Comparison of ENCODE assay signal across 10 cellular contexts in the genomic region with DNA sequence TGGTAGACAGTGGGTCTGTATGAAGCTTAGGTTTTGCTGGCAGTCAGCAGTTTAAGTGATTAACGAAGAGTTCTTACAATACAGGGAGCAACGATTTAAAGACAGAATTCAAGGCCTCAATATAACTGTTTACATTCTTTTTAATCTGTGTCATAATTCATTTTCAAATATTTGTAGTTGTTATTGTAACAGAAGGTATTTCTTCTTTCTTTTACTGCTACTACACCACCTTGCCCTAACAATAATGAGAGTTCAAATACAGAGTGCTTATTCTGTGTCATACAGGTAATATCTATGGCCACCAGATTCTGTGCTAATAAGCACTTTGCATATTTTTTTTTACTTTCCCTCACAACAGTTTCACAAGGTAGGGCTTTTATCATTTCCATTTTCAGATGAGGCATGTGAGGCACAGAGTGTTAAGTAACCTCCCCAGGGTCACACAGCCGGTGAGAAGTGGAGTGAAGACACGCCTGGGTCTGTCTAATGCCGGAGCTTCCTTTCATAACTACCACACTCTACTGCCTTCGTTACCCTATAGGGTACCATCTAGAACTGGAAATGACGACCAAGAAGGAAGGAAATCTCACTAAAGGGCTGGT.
DNase-seq lines count a peak whose midpoint lies in the region; ATAC-seq and TF ChIP-seq lines count a peak whose summit lies in the region.
"Had no signal": no experiment of that assay in that cellular context is flagged by ENCODE, and none has a peak within 500 bp of the region (broad histone marks: within the 10 kb centered on the region; RNA-seq: fewer than 3 reads in every experiment).

No MANE protein-coding gene starts in this region.

- H3K4me1 ChIP-seq in ovary (ENCODE audit: insufficient read depth), result peaks cover 28% of the 10 kb centered on the region
- no peaks in the 10 kb centered on the region for H3K4me1 ChIP-seq in SK-N-SH (ENCODE audit: control insufficient read depth in 1 of 2, insufficient read depth in 2 of 2, low read depth in 1 of 2, low read length in 1 of 2)

- CTCF ChIA-PET in SK-N-SH (lab: Yijun Ruan, JAX), result no interaction called here

- H3K36me3 Mint-ChIP-seq in T-helper 17 cell (ENCODE audit: low read depth), result no peaks in the 10 kb centered on the region
- no peaks in the 10 kb centered on the region for H3K36me3 Mint-ChIP-seq in type B pancreatic cell
- H3K36me3 Mint-ChIP-seq: activated naive CD8-positive, alpha-beta T cell treated with anti-CD3 and anti-CD28 coated beads for 36 hours had no signal

- no peak overlapping the region for H3K4me3 ChIP-seq in ovary
- H3K4me3 ChIP-seq in SK-N-SH (ENCODE audit: low read depth in 2 of 2, low read length in 1 of 2), result no peak overlapping the region
- H3K4me3 ChIP-seq: SK-N-MC had no signal

- H3K27ac ChIP-seq in ovary (peak overlapping the region; percentile 63 to 79), SK-N-SH (ENCODE audit: low read depth in 2 of 2, low read length in 1 of 2) (no peak overlapping the region)
- H3K27ac ChIP-seq: SK-N-MC had no signal

- H3K79me2 ChIP-seq in SK-N-SH (ENCODE audit: insufficient read depth), result no peaks in the 10 kb centered on the region

- TF ChIP-seq EP300 in ovary (IDR thresholded peaks at IDR 0.05), result no peak
- TF ChIP-seq EP300 in SK-N-SH (IDR thresholded peaks at IDR 0.05; ENCODE audit: borderline replicate concordance in 1 of 2, low read depth in 1 of 2, low read length in 1 of 2), result no peak

- no peaks in the 10 kb centered on the region for H3F3A ChIP-seq in SK-N-SH (replicated peaks; ENCODE audit: insufficient read depth)

- TF ChIP-seq POLR2A in ovary (IDR thresholded peaks at IDR 0.05), result no peak

- no peak for TF ChIP-seq RAD21 in SK-N-SH (IDR thresholded peaks at IDR 0.05; ENCODE audit: low read length)

- H3K4me3 Mint-ChIP-seq in T-helper 17 cell, result no peak overlapping the region
- no peak overlapping the region for H3K4me3 Mint-ChIP-seq in type B pancreatic cell
- H3K4me3 Mint-ChIP-seq: activated naive CD8-positive, alpha-beta T cell treated with anti-CD3 and anti-CD28 coated beads for 36 hours had no signal

- DNase-seq in ovary, result no peak
- no peak for DNase-seq in T-helper 17 cell
- no peak for DNase-seq in SK-N-SH
- DNase-seq in type B pancreatic cell (ENCODE audit: extremely low spot score, unreplicated experiment), result no peak
- no peak for DNase-seq in NCI-H1694 (lab: John Stamatoyannopoulos, UW)
- DNase-seq: activated naive CD8-positive, alpha-beta T cell treated with anti-CD3 and anti-CD28 coated beads for 36 hours had no signal

- H3K4me1 Mint-ChIP-seq in T-helper 17 cell, result peaks cover 8% of the 10 kb centered on the region
- peaks cover 11% of the 10 kb centered on the region for H3K4me1 Mint-ChIP-seq in type B pancreatic cell (ENCODE audit: unreplicated experiment)

- intact Hi-C loops in ovary (cut with DNase I), result loop anchor here in 1 of 4 donors (10.0 kb wide), 1 partner anchor 75 kb away; no protein-coding TSS in a partner anchor

- no peaks in the 10 kb centered on the region for H3K27me3 Mint-ChIP-seq in T-helper 17 cell
- H3K27me3 Mint-ChIP-seq in type B pancreatic cell, result no peaks in the 10 kb centered on the region
- H3K27me3 Mint-ChIP-seq: activated naive CD8-positive, alpha-beta T cell treated with anti-CD3 and anti-CD28 coated beads for 36 hours had no signal

- H3K9me3 Mint-ChIP-seq in type B pancreatic cell, result no peaks in the 10 kb centered on the region
- H3K9me3 Mint-ChIP-seq: activated naive CD8-positive, alpha-beta T cell treated with anti-CD3 and anti-CD28 coated beads for 36 hours had no signal

- H4K20me1 ChIP-seq in SK-N-SH (ENCODE audit: insufficient read depth), result no peaks in the 10 kb centered on the region

- ATAC-seq in GM18502 (IDR thresholded peaks at IDR 0.05; ENCODE audit: poor library complexity, unreplicated experiment), result peak; percentile 69
- peak; percentile 48 for ATAC-seq in GM21737 (IDR thresholded peaks at IDR 0.05; ENCODE audit: unreplicated experiment)
- peak; percentile 37 for ATAC-seq in HG03571 (IDR thresholded peaks at IDR 0.05; ENCODE audit: unreplicated experiment)
- no peak for ATAC-seq in T-helper 17 cell

- H3K36me3 ChIP-seq in ovary (no peaks in the 10 kb centered on the region), SK-N-SH (replicated peaks in 1 of 2; ENCODE audit: control insufficient read depth in 1 of 2, insufficient read depth in 2 of 2, low read length in 1 of 2) (no peaks in the 10 kb centered on the region)

- H3K9me3 ChIP-seq in ovary (no peaks in the 10 kb centered on the region), T-helper 17 cell (ENCODE audit: control insufficient read depth, low read length, poor library complexity, severe bottlenecking) (no peaks in the 10 kb centered on the region), SK-N-SH (no peaks in the 10 kb centered on the region)

- WGBS in ovary, 3 donors, result 51 to 55% (median 52%) methylated on average over 7 of the region's 7 CpGs
- 14% methylated on average over 7 of the region's 7 CpGs for WGBS in SK-N-SH (ENCODE audit: low lambda C conversion rate)

- H3K4me2 ChIP-seq in SK-N-SH, result no peak overlapping the region

- H3K9me2 ChIP-seq in SK-N-SH, result no peaks in the 10 kb centered on the region

- TF ChIP-seq CTCF in ovary (IDR thresholded peaks at IDR 0.05) (no peak), SK-N-SH (IDR thresholded peaks at IDR 0.05) (no peak), type B pancreatic cell (conservative IDR thresholded peaks at IDR 0.05) (no peak)

- POLR2A ChIA-PET in SK-N-SH (lab: Yijun Ruan, JAX), result no interaction called here

- H3K27ac Mint-ChIP-seq in T-helper 17 cell (no peak overlapping the region), type B pancreatic cell (no peak overlapping the region)
- H3K27ac Mint-ChIP-seq: activated naive CD8-positive, alpha-beta T cell treated with anti-CD3 and anti-CD28 coated beads for 36 hours had no signal

- no peak overlapping the region for H3K9ac ChIP-seq in SK-N-SH

- H3K27me3 ChIP-seq in ovary (no peaks in the 10 kb centered on the region), SK-N-SH (ENCODE audit: insufficient read depth) (peaks cover 15% of the 10 kb centered on the region; the same call in 1 of the 2 replicates)

- H2AFZ ChIP-seq in SK-N-SH (ENCODE audit: low read depth), result no peak overlapping the region

TF ChIP-seq in SK-N-SH, 30 proteins besides CTCF, POLR2A, EP300 and RAD21:
- TF ChIP-seq MXI1 (IDR thresholded peaks at IDR 0.05; ENCODE audit: low read depth, low read length), result no peak
- TF ChIP-seq ELF1 (IDR thresholded peaks at IDR 0.05), result no peak
- TF ChIP-seq EZH2phosphoT487 (IDR thresholded peaks at IDR 0.05; ENCODE audit: borderline replicate concordance, low read depth), result no peak
- no peak for TF ChIP-seq MEF2A (IDR thresholded peaks at IDR 0.05; ENCODE audit: borderline replicate concordance, low read depth)
- no peak for TF ChIP-seq RFX5 (IDR thresholded peaks at IDR 0.05; ENCODE audit: low read length)
- no peak for TF ChIP-seq TEAD4 (IDR thresholded peaks at IDR 0.05; ENCODE audit: borderline replicate concordance, insufficient read depth)
- TF ChIP-seq MAX (IDR thresholded peaks at IDR 0.05; ENCODE audit: low read depth), result no peak
- TF ChIP-seq RXRA (IDR thresholded peaks at IDR 0.05; ENCODE audit: borderline replicate concordance, low read depth), result no peak
- TF ChIP-seq RCOR1 (IDR thresholded peaks at IDR 0.05; ENCODE audit: low read length), result no peak
- no peak for TF ChIP-seq FOXM1 (IDR thresholded peaks at IDR 0.05; ENCODE audit: low read depth)
- TF ChIP-seq SIN3A (IDR thresholded peaks at IDR 0.05; ENCODE audit: borderline replicate concordance, low read depth, low read length), result no peak
- TF ChIP-seq YY1 (IDR thresholded peaks at IDR 0.05; ENCODE audit: low read depth), result no peak
- no peak for TF ChIP-seq TCF12 (IDR thresholded peaks at IDR 0.05)
- TF ChIP-seq, protein P1, sequence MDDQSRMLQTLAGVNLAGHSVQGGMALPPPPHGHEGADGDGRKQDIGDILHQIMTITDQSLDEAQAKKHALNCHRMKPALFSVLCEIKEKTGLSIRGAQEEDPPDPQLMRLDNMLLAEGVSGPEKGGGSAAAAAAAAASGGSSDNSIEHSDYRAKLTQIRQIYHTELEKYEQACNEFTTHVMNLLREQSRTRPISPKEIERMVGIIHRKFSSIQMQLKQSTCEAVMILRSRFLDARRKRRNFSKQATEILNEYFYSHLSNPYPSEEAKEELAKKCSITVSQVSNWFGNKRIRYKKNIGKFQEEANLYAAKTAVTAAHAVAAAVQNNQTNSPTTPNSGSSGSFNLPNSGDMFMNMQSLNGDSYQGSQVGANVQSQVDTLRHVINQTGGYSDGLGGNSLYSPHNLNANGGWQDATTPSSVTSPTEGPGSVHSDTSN (IDR thresholded peaks at IDR 0.05), result no peak
- no peak for TF ChIP-seq NFIC (IDR thresholded peaks at IDR 0.05; ENCODE audit: borderline replicate concordance)
- no peak for TF ChIP-seq POLR2AphosphoS5 (IDR thresholded peaks at IDR 0.05; ENCODE audit: low read depth, low read length)
- TF ChIP-seq FOXJ3 (CRISPR knock-in tag; IDR thresholded peaks at IDR 0.05), result no peak
- TF ChIP-seq GATA2 (CRISPR knock-in tag; IDR thresholded peaks at IDR 0.05), result no peak
- no peak for TF ChIP-seq FOSL2 (IDR thresholded peaks at IDR 0.05; ENCODE audit: borderline replicate concordance, low read depth)
- no peak for TF ChIP-seq IRF3 (IDR thresholded peaks at IDR 0.05; ENCODE audit: low read depth, low read length)
TF ChIP-seq in SK-N-SH: peak in this region for 0.

Comparison
In these comparisons a context has a peak if more than half of its experiments do, and no peak if none do; other contexts are left out.
1. H3K27ac ChIP-seq: peak in ovary (2 of 2); none in SK-N-SH (0 of 2).